In genomic region chr1:244442850-244443249, GRCh38 we compare ENCODE assay signal across 1 cellular context.
TF ChIP-seq lines count a peak whose summit lies in the region.

No MANE protein-coding gene starts in this region.

TF ChIP-seq in IMR-90, 13 proteins besides CTCF, POLR2A, EP300 and RAD21:
- TF ChIP-seq BHLHE40 (IDR thresholded peaks at IDR 0.05; ENCODE audit: low read depth, low read length) (no peak), NFE2L2 (IDR thresholded peaks at IDR 0.05; ENCODE audit: low read depth, low read length) (no peak), MAZ (IDR thresholded peaks at IDR 0.05; ENCODE audit: borderline replicate concordance, low read depth, low read length) (no peak), CEBPB (IDR thresholded peaks at IDR 0.05; ENCODE audit: low read depth, low read length) (no peak), MXI1 (IDR thresholded peaks at IDR 0.05; ENCODE audit: borderline replicate concordance, low read depth, low read length) (no peak)
